23 cellular contexts compared by ENCODE assay signal in the genomic region with DNA sequence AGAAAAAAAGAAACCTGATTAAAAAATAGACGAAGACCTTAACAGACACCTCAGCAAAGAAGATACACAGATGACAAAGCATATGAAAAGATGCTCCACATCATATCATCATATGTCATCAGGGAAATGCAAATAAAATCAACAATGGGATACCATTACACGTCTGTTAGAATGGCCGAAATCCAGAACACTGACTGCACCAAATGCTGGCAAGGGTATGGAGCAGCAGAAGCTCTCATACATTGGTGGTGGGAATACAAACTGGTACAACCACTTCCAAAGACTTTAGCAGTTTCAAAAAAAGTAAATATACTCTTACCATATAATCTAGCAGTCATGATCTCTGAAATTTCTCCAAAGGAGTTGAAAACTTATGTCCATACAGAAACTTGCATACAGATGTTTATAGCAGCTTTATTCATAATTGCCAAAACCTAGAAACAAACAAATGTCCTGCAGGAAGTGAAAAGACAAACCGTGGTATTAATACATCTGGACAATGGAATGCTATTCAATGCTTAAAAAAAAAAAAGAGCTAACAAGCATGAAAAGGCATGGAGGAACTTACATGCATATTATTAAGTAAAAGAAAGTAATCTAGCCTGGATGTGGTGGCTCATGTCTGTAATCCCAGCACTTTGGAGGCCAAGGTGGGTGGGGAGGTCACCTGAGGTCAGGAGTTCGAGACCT.
DNase-seq lines count a peak whose midpoint lies in the region; ATAC-seq and TF ChIP-seq lines count a peak whose summit lies in the region.
"Had no signal": no experiment of that assay in that cellular context is flagged by ENCODE, and none has a peak within 500 bp of the region (broad histone marks: within the 10 kb centered on the region; RNA-seq: fewer than 3 reads in every experiment).

No MANE protein-coding gene starts in this region.

- no peak overlapping the region for H3K4me3 ChIP-seq in MG63
- H3K4me3 ChIP-seq: A549, BLaER1, GM23248 had no signal

- no peaks in the 10 kb centered on the region for H3K36me3 ChIP-seq in MG63
- H3K36me3 ChIP-seq: BLaER1 had no signal

- H3K36me3 Mint-ChIP-seq in HFFc6 (ENCODE audit: low read depth) = no peaks in the 10 kb centered on the region
- H3K36me3 Mint-ChIP-seq: CD14-positive monocyte; CD8-positive, alpha-beta memory T cell had no signal

- H3K27me3 Mint-ChIP-seq in HFFc6 (ENCODE audit: insufficient read depth) = peaks cover 26% of the 10 kb centered on the region
- H3K27me3 Mint-ChIP-seq: CD4-positive, alpha-beta T cell had no signal

- no peak overlapping the region for H3K4me3 Mint-ChIP-seq in HFFc6
- H3K4me3 Mint-ChIP-seq: CD14-positive monocyte; CD4-positive, alpha-beta T cell; CD8-positive, alpha-beta memory T cell had no signal

- no peak for TF ChIP-seq CTCF in HFFc6 (IDR thresholded peaks at IDR 0.05)

- no peaks in the 10 kb centered on the region for H3K9me3 Mint-ChIP-seq in HFFc6
- H3K9me3 Mint-ChIP-seq: CD14-positive monocyte; CD4-positive, alpha-beta T cell; CD8-positive, alpha-beta memory T cell had no signal

- no peaks in the 10 kb centered on the region for H3K4me1 Mint-ChIP-seq in HFFc6 (ENCODE audit: low read depth)
- H3K4me1 Mint-ChIP-seq: CD8-positive, alpha-beta memory T cell had no signal

- DNase-seq in activated CD8-positive, alpha-beta memory T cell treated with anti-CD3 and anti-CD28 coated beads, Interleukin-2, amount 50 U/mL, for 48 hours = peak; percentile 1
- no peak for DNase-seq in activated CD8-positive, alpha-beta memory T cell treated with anti-CD3 and anti-CD28 coated beads, Interleukin-2, amount 50 U/mL, for 4 hours
- DNase-seq in MG63 (peak; percentile 20), ecto neural progenitor cell (ENCODE audit: low spot score) (peak; percentile 11), left lobe of liver (ENCODE audit: low spot score) (peak; percentile 21), AG08395 (ENCODE audit: low spot score) (no peak), HFFc6 (no peak)
- DNase-seq: 8988T; ACHN; Calu3; CD4-positive, alpha-beta T cell; CD8-positive, alpha-beta memory T cell; COR-L47; DMS53; DMS79 treated with DMSO at 0.1 percent for 48 hours; GF-D8; GM23248; H7; HCEC 1CT had no signal

- no peak overlapping the region for H3K27ac Mint-ChIP-seq in HFFc6
- H3K27ac Mint-ChIP-seq: CD14-positive monocyte; CD4-positive, alpha-beta T cell had no signal

- no peak for ATAC-seq in left lobe of liver
- ATAC-seq in GM18868 (IDR thresholded peaks at IDR 0.05; ENCODE audit: unreplicated experiment) = no peak
- ATAC-seq: A549 had no signal

- H3K27me3 ChIP-seq in MG63 = no peaks in the 10 kb centered on the region
- H3K27me3 ChIP-seq: BLaER1 had no signal

- H3K9me3 ChIP-seq in MG63 = no peaks in the 10 kb centered on the region
- H3K9me3 ChIP-seq: A549, BLaER1 had no signal

Comparison
In these comparisons a context has a peak if more than half of its experiments do, and no peak if none do; other contexts are left out.
1. DNase-seq: peak in activated CD8-positive, alpha-beta memory T cell treated with anti-CD3 and anti-CD28 coated beads, Interleukin-2, amount 50 U/mL, for 48 hours (single experiment), MG63 (single experiment), ecto neural progenitor cell (single experiment) and left lobe of liver (single experiment); none in activated CD8-positive, alpha-beta memory T cell treated with anti-CD3 and anti-CD28 coated beads, Interleukin-2, amount 50 U/mL, for 4 hours (single experiment), AG08395 (single experiment) and HFFc6 (single experiment).